Comparison of ENCODE assay signal across 9 cellular contexts in genomic region chr4:83335691-83336090, GRCh38. TPM values are rescaled to one million over a fixed set of nuclear protein-coding genes. Genes with fewer than 3 reads are reported as not detected.
DNase-seq lines count a peak whose midpoint lies in the region; ATAC-seq and TF ChIP-seq lines count a peak whose summit lies in the region.
"Had no signal": no experiment of that assay in that cellular context is flagged by ENCODE, and none has a peak within 500 bp of the region (broad histone marks: within the 10 kb centered on the region; RNA-seq: fewer than 3 reads in every experiment).

No MANE protein-coding gene starts in this region.

- H3K27ac Mint-ChIP-seq in activated T-helper 17 cell treated with anti-CD3 and anti-CD28 coated beads, Interleukin-2, amount 50 U/mL, for 72 hours = peak overlapping the region; percentile 86

- DNase-seq in CD1c-positive myeloid dendritic cell (ENCODE audit: extremely low spot score) (peak; percentile 81), EH (ENCODE audit: low read depth) (peak; percentile 9), myocyte (ENCODE audit: low read depth) (peak; percentile 10), GM13976 (ENCODE audit: low spot score) (no peak)
- no peak for DNase-seq in effector CD4-positive, alpha-beta T cell
- DNase-seq: GOT3, occipital lobe had no signal

- peak overlapping the region; percentile 93 for H3K4me3 Mint-ChIP-seq in activated T-helper 17 cell treated with anti-CD3 and anti-CD28 coated beads, Interleukin-2, amount 50 U/mL, for 72 hours

- peaks cover 3% of the 10 kb centered on the region for H3K27me3 Mint-ChIP-seq in activated T-helper 17 cell treated with anti-CD3 and anti-CD28 coated beads, Interleukin-2, amount 50 U/mL, for 72 hours

- no peak for ATAC-seq in activated T-helper 17 cell treated with anti-CD3 and anti-CD28 coated beads, Interleukin-2, amount 50 U/mL, for 72 hours (replicated peaks)
- no peak for ATAC-seq in GM18867 (IDR thresholded peaks at IDR 0.05; ENCODE audit: unreplicated experiment)

- no peaks in the 10 kb centered on the region for H3K9me3 Mint-ChIP-seq in activated T-helper 17 cell treated with anti-CD3 and anti-CD28 coated beads, Interleukin-2, amount 50 U/mL, for 72 hours

- H3K4me1 Mint-ChIP-seq in activated T-helper 17 cell treated with anti-CD3 and anti-CD28 coated beads, Interleukin-2, amount 50 U/mL, for 72 hours = peaks cover 15% of the 10 kb centered on the region

- in situ Hi-C loops in GM13976 (cut with MboI; ENCODE audit: low sequenced_read_pairs, unreplicated experiment) = no loop called here

- H3K36me3 Mint-ChIP-seq in activated T-helper 17 cell treated with anti-CD3 and anti-CD28 coated beads, Interleukin-2, amount 50 U/mL, for 72 hours (ENCODE audit: low read depth) = no peaks in the 10 kb centered on the region

- no peak for TF ChIP-seq CTCF in GM13976 (IDR thresholded peaks at IDR 0.05; ENCODE audit: borderline replicate concordance, control extremely low read depth, extremely low read depth, insufficient read depth, missing control alignments)

RNA-seq across cellular contexts. Expression of gene HPSE, which starts 1.0 kb away (rescaled TPM):
- total RNA-seq in activated T-helper 17 cell treated with anti-CD3 and anti-CD28 coated beads, Interleukin-2, amount 50 U/mL, for 72 hours = 10 to 100 TPM; 12.3 to 13.7 TPM
- total RNA-seq in myocyte = 0.21 and 0.26 TPM in 2 replicates
- 0.06 TPM for polyA plus RNA-seq in myocyte (2012)

RNA-seq across cellular contexts. Expression of gene COQ2, which starts 51.1 kb away (rescaled TPM):
- total RNA-seq in activated T-helper 17 cell treated with anti-CD3 and anti-CD28 coated beads, Interleukin-2, amount 50 U/mL, for 72 hours = 10 to 100 TPM in 1 of 2 donors, 1 to 10 TPM in 1; 7.5 to 12.7 TPM
- 13.8 and 15.1 TPM in 2 replicates for total RNA-seq in myocyte
- polyA plus RNA-seq in myocyte (2012) = 6.6 TPM

Comparison
In these comparisons a context has a peak if more than half of its experiments do, and no peak if none do; other contexts are left out.
1. DNase-seq: peak in CD1c-positive myeloid dendritic cell (single experiment), EH (single experiment) and myocyte (single experiment); none in effector CD4-positive, alpha-beta T cell (single experiment) and GM13976 (single experiment).
2. RNA of gene HPSE, which starts 1.0 kb away (total RNA-seq): 12.3 to 13.7 TPM in activated T-helper 17 cell treated with anti-CD3 and anti-CD28 coated beads, Interleukin-2, amount 50 U/mL, for 72 hours; 0.21 to 0.26 TPM in myocyte; every median in the first group is over 10 times any median in the second.